ENCODE assay signal across 8 cellular contexts in genomic region chrX:18984381-18985185, GRCh38. TPM values are rescaled to one million over a fixed set of nuclear protein-coding genes. Genes with fewer than 3 reads are reported as not detected.
DNase-seq lines count a peak whose midpoint lies in the region; ATAC-seq and TF ChIP-seq lines count a peak whose summit lies in the region.

No MANE protein-coding gene starts in this region.

- H3K27me3 ChIP-seq in WERI-Rb-1 (ENCODE audit: insufficient read depth, low read depth, severe bottlenecking) (peaks cover 29% of the 10 kb centered on the region), breast epithelium (peaks cover 0 to 32% of the 10 kb centered on the region in 2 donors)

- peak overlapping the region; percentile 56 for H3K4me3 ChIP-seq in WERI-Rb-1 (ENCODE audit: low read depth, low read length)
- H3K4me3 ChIP-seq in breast epithelium: peak overlapping the region; percentile 63 to 77 (median 67)

- intact Hi-C loops in breast epithelium (cut with DNase I; ENCODE audit: low total_unique reads): no loop called here

- no peak for TF ChIP-seq POLR2A in breast epithelium (IDR thresholded peaks at IDR 0.05)

- peaks cover 0 to 2% (median 0%) of the 10 kb centered on the region in 6 donors for H3K9me3 Mint-ChIP-seq in immature natural killer cell

- H3K9me3 ChIP-seq in WERI-Rb-1 (ENCODE audit: severe bottlenecking): no peaks in the 10 kb centered on the region
- no peaks in the 10 kb centered on the region for H3K9me3 ChIP-seq in breast epithelium

- no peaks in the 10 kb centered on the region for H3K36me3 Mint-ChIP-seq in immature natural killer cell

- peak overlapping the region; percentile 87 for H3K27ac ChIP-seq in WERI-Rb-1
- H3K27ac ChIP-seq in breast epithelium: peak overlapping the region; percentile 93 to 94

- H3K36me3 ChIP-seq in WERI-Rb-1: no peaks in the 10 kb centered on the region
- H3K36me3 ChIP-seq in breast epithelium: no peaks in the 10 kb centered on the region

- H3K27me3 Mint-ChIP-seq in immature natural killer cell (ENCODE audit: low read depth in 3 of 3): peaks cover 5 to 7% (median 6%) of the 10 kb centered on the region in 3 donors

- peak overlapping the region; percentile 81 to 91 (median 83) for H3K4me3 Mint-ChIP-seq in immature natural killer cell

- ATAC-seq in GM18907 (IDR thresholded peaks at IDR 0.05; ENCODE audit: unreplicated experiment): peak; percentile 87
- ATAC-seq in HG03135 (IDR thresholded peaks at IDR 0.05; ENCODE audit: unreplicated experiment): peak; percentile 80

- no peaks in the 10 kb centered on the region for H3K4me1 ChIP-seq in breast epithelium

- H3K4me1 Mint-ChIP-seq in immature natural killer cell: peaks cover 12 to 22% of the 10 kb centered on the region in 2 donors

- peak overlapping the region; percentile 82 to 94 (median 92) for H3K27ac Mint-ChIP-seq in immature natural killer cell

- TF ChIP-seq CTCF in WERI-Rb-1 (IDR thresholded peaks at IDR 0.05; ENCODE audit: low read depth, low read length): 0 out of 2 replicates have a peak, but pooled peaks have one; percentile 20
- TF ChIP-seq CTCF in breast epithelium (IDR thresholded peaks at IDR 0.05): peak in 2 of 3 donors; percentile 68 to 69

- peak; percentile 82 for DNase-seq in AG08395 (ENCODE audit: low spot score)
- peak; percentile 75 for DNase-seq in NCI-H2196 (lab: John Stamatoyannopoulos, UW; ENCODE audit: unreplicated experiment)
- peak; percentile 81 for DNase-seq in WERI-Rb-1
- DNase-seq in breast epithelium (ENCODE audit: low spot score in 2 of 2): peak; percentile 75
- DNase-seq in immature natural killer cell: peak; percentile 84 to 88 (median 88)
- peak; percentile 71 to 78 for DNase-seq in stimulated activated CD4-positive, alpha-beta T cell treated with anti-CD3 and anti-CD28 coated beads, Interleukin-12 subunit alpha, Interleukin-12 subunit beta, amount 100 ng/mL, for 24 hours (ENCODE audit: low read depth in 2 of 2)

RNA-seq across cellular contexts. Expression of gene PHKA2, which starts 0.7 kb away (rescaled TPM):
- 10 to 100 TPM; 22.7 to 27.1 (median 25.6) TPM for total RNA-seq in breast epithelium
- 10 to 100 TPM in 1 of 3 donors, 1 to 10 TPM in 2; 4.4 to 11.2 (median 6.2) TPM for polyA plus RNA-seq in immature natural killer cell

Comparison
In these comparisons a context has a peak if more than half of its experiments do, and no peak if none do; other contexts are left out.
1. Peak in every context shown above with its lines: DNase-seq, ATAC-seq, H3K4me3 ChIP-seq and H3K27ac ChIP-seq.